13 cellular contexts compared by ENCODE assay signal in genomic region chr9:127923771-127924170, GRCh38. TPM values are rescaled to one million over a fixed set of nuclear protein-coding genes. Genes with fewer than 3 reads are reported as not detected.
DNase-seq lines count a peak whose midpoint lies in the region; TF ChIP-seq lines count a peak whose summit lies in the region.
"Had no signal": no experiment of that assay in that cellular context is flagged by ENCODE, and none has a peak within 500 bp of the region (broad histone marks: within the 10 kb centered on the region; RNA-seq: fewer than 3 reads in every experiment).

No MANE protein-coding gene starts in this region.

- TF ChIP-seq CTCF in fibroblast of pulmonary artery (IDR thresholded peaks at IDR 0.05; ENCODE audit: low read length, missing control alignments) (no peak), type B pancreatic cell (conservative IDR thresholded peaks at IDR 0.05) (no peak)

- H3K4me3 ChIP-seq in fibroblast of pulmonary artery (replicated peaks; ENCODE audit: low read depth, low read length), result no peak overlapping the region
- H3K4me3 ChIP-seq: gastroesophageal sphincter, transverse colon had no signal

- no peak for DNase-seq in activated naive CD4-positive, alpha-beta T cell treated with anti-CD3 and anti-CD28 coated beads, Interleukin-2, amount 10 ng/mL, durations not matched to agents 7 days and 5 days
- DNase-seq in activated naive CD4-positive, alpha-beta T cell treated with anti-CD3 and anti-CD28 coated beads for 36 hours, result no peak
- DNase-seq in SW 1271 (lab: John Stamatoyannopoulos, UW), result peak; percentile 51 to 76
- peak; percentile 73 for DNase-seq in fibroblast of pulmonary artery (ENCODE audit: low read depth)
- no peak for DNase-seq in type B pancreatic cell (ENCODE audit: extremely low spot score, unreplicated experiment)
- no peak for DNase-seq in activated naive CD8-positive, alpha-beta T cell treated with anti-CD3 and anti-CD28 coated beads for 36 hours
- DNase-seq in activated T-helper 2 cell treated with anti-CD3 and anti-CD28 coated beads, Interferon-gamma antibody, Interleukin-2, Interleukin-4, amounts not matched to agents 10 μg/mL and 5 μg/mL and 100 μg/mL, durations not matched to agents 14 hours and 24 hours and 36 hours (ENCODE audit: low spot score), result no peak
- no peak for DNase-seq in pons (ENCODE audit: low spot score)
- DNase-seq: activated effector memory CD4-positive, alpha-beta T cell treated with Interleukin-2 at 50 U/mL for 16 hours; KBM-7; NCI-H2029; transverse colon had no signal

- H3K27ac Mint-ChIP-seq in activated naive CD4-positive, alpha-beta T cell treated with anti-CD3 and anti-CD28 coated beads, Interleukin-2, amount 10 ng/mL, durations not matched to agents 7 days and 5 days, result peak overlapping the region; percentile 19
- H3K27ac Mint-ChIP-seq in activated naive CD4-positive, alpha-beta T cell treated with anti-CD3 and anti-CD28 coated beads for 36 hours, result no peak overlapping the region
- peak overlapping the region; percentile 65 for H3K27ac Mint-ChIP-seq in type B pancreatic cell
- H3K27ac Mint-ChIP-seq in activated naive CD8-positive, alpha-beta T cell treated with anti-CD3 and anti-CD28 coated beads for 36 hours, result no peak overlapping the region
- no peak overlapping the region for H3K27ac Mint-ChIP-seq in activated T-helper 2 cell treated with anti-CD3 and anti-CD28 coated beads, Interferon-gamma antibody, Interleukin-2, Interleukin-4, amounts not matched to agents 10 μg/mL and 5 μg/mL and 100 μg/mL, durations not matched to agents 14 hours and 24 hours and 36 hours

- no peak overlapping the region for H3K4me3 Mint-ChIP-seq in activated naive CD4-positive, alpha-beta T cell treated with anti-CD3 and anti-CD28 coated beads, Interleukin-2, amount 10 ng/mL, durations not matched to agents 7 days and 5 days
- H3K4me3 Mint-ChIP-seq in activated naive CD4-positive, alpha-beta T cell treated with anti-CD3 and anti-CD28 coated beads for 36 hours, result no peak overlapping the region
- no peak overlapping the region for H3K4me3 Mint-ChIP-seq in type B pancreatic cell
- no peak overlapping the region for H3K4me3 Mint-ChIP-seq in activated naive CD8-positive, alpha-beta T cell treated with anti-CD3 and anti-CD28 coated beads for 36 hours
- no peak overlapping the region for H3K4me3 Mint-ChIP-seq in activated T-helper 2 cell treated with anti-CD3 and anti-CD28 coated beads, Interferon-gamma antibody, Interleukin-2, Interleukin-4, amounts not matched to agents 10 μg/mL and 5 μg/mL and 100 μg/mL, durations not matched to agents 14 hours and 24 hours and 36 hours (ENCODE audit: low read depth)

- H3K36me3 Mint-ChIP-seq in activated naive CD4-positive, alpha-beta T cell treated with anti-CD3 and anti-CD28 coated beads, Interleukin-2, amount 10 ng/mL, durations not matched to agents 7 days and 5 days, result no peaks in the 10 kb centered on the region
- no peaks in the 10 kb centered on the region for H3K36me3 Mint-ChIP-seq in activated naive CD4-positive, alpha-beta T cell treated with anti-CD3 and anti-CD28 coated beads for 36 hours (ENCODE audit: low read depth)
- no peaks in the 10 kb centered on the region for H3K36me3 Mint-ChIP-seq in type B pancreatic cell
- H3K36me3 Mint-ChIP-seq in activated naive CD8-positive, alpha-beta T cell treated with anti-CD3 and anti-CD28 coated beads for 36 hours, result no peaks in the 10 kb centered on the region
- no peaks in the 10 kb centered on the region for H3K36me3 Mint-ChIP-seq in activated T-helper 2 cell treated with anti-CD3 and anti-CD28 coated beads, Interferon-gamma antibody, Interleukin-2, Interleukin-4, amounts not matched to agents 10 μg/mL and 5 μg/mL and 100 μg/mL, durations not matched to agents 14 hours and 24 hours and 36 hours (ENCODE audit: low read depth)

- H3K9me3 Mint-ChIP-seq in activated naive CD4-positive, alpha-beta T cell treated with anti-CD3 and anti-CD28 coated beads, Interleukin-2, amount 10 ng/mL, durations not matched to agents 7 days and 5 days, result no peaks in the 10 kb centered on the region
- H3K9me3 Mint-ChIP-seq in activated naive CD4-positive, alpha-beta T cell treated with anti-CD3 and anti-CD28 coated beads for 36 hours, result no peaks in the 10 kb centered on the region
- H3K9me3 Mint-ChIP-seq in type B pancreatic cell, result no peaks in the 10 kb centered on the region
- H3K9me3 Mint-ChIP-seq in activated naive CD8-positive, alpha-beta T cell treated with anti-CD3 and anti-CD28 coated beads for 36 hours, result no peaks in the 10 kb centered on the region
- H3K9me3 Mint-ChIP-seq in activated T-helper 2 cell treated with anti-CD3 and anti-CD28 coated beads, Interferon-gamma antibody, Interleukin-2, Interleukin-4, amounts not matched to agents 10 μg/mL and 5 μg/mL and 100 μg/mL, durations not matched to agents 14 hours and 24 hours and 36 hours, result no peaks in the 10 kb centered on the region

- intact Hi-C loops in activated naive CD4-positive, alpha-beta T cell treated with anti-CD3 and anti-CD28 coated beads for 36 hours (cut with micrococcal nuclease), result loop anchor here (5.0 kb wide), 1 partner anchor 421 kb away; no protein-coding TSS in a partner anchor
- intact Hi-C loops in activated T-helper 2 cell treated with anti-CD3 and anti-CD28 coated beads, Interferon-gamma antibody, Interleukin-2, Interleukin-4, amounts not matched to agents 10 μg/mL and 5 μg/mL and 100 μg/mL, durations not matched to agents 14 hours and 24 hours and 36 hours (cut with micrococcal nuclease), result no loop called here

- CTCF ChIA-PET in activated naive CD4-positive, alpha-beta T cell treated with anti-CD3 and anti-CD28 coated beads, Interleukin-2, amount 10 ng/mL, durations not matched to agents 7 days and 5 days (lab: Charles Lee), result interaction anchor here (0.8 to 3.3 kb wide), 4 partner anchors 54 to 333 kb away, joined by 3 to 33 read pairs (median 3); partner anchors contain the start of gene TOR2A
- CTCF ChIA-PET in activated naive CD4-positive, alpha-beta T cell treated with anti-CD3 and anti-CD28 coated beads for 36 hours (lab: Charles Lee), result interaction anchor here (0.7 to 3.8 kb wide), 3 partner anchors 38 to 189 kb away, joined by 3 to 20 read pairs (median 3); partner anchors contain the start of gene TOR2A

- H3K4me1 Mint-ChIP-seq in activated naive CD4-positive, alpha-beta T cell treated with anti-CD3 and anti-CD28 coated beads, Interleukin-2, amount 10 ng/mL, durations not matched to agents 7 days and 5 days, result peaks cover 41% of the 10 kb centered on the region
- H3K4me1 Mint-ChIP-seq in activated naive CD4-positive, alpha-beta T cell treated with anti-CD3 and anti-CD28 coated beads for 36 hours (ENCODE audit: low read depth), result peaks cover 22% of the 10 kb centered on the region
- H3K4me1 Mint-ChIP-seq in type B pancreatic cell (ENCODE audit: unreplicated experiment), result peaks cover 9% of the 10 kb centered on the region
- peaks cover 21% of the 10 kb centered on the region for H3K4me1 Mint-ChIP-seq in activated naive CD8-positive, alpha-beta T cell treated with anti-CD3 and anti-CD28 coated beads for 36 hours
- H3K4me1 Mint-ChIP-seq in activated T-helper 2 cell treated with anti-CD3 and anti-CD28 coated beads, Interferon-gamma antibody, Interleukin-2, Interleukin-4, amounts not matched to agents 10 μg/mL and 5 μg/mL and 100 μg/mL, durations not matched to agents 14 hours and 24 hours and 36 hours (ENCODE audit: low read depth), result peaks cover 22% of the 10 kb centered on the region

- H3K27me3 Mint-ChIP-seq in activated naive CD4-positive, alpha-beta T cell treated with anti-CD3 and anti-CD28 coated beads, Interleukin-2, amount 10 ng/mL, durations not matched to agents 7 days and 5 days, result peaks cover 79% of the 10 kb centered on the region
- H3K27me3 Mint-ChIP-seq in activated naive CD4-positive, alpha-beta T cell treated with anti-CD3 and anti-CD28 coated beads for 36 hours (ENCODE audit: low read depth), result peaks cover 6% of the 10 kb centered on the region
- H3K27me3 Mint-ChIP-seq in type B pancreatic cell, result peaks cover 47% of the 10 kb centered on the region
- H3K27me3 Mint-ChIP-seq in activated naive CD8-positive, alpha-beta T cell treated with anti-CD3 and anti-CD28 coated beads for 36 hours, result peaks cover 5% of the 10 kb centered on the region
- H3K27me3 Mint-ChIP-seq in activated T-helper 2 cell treated with anti-CD3 and anti-CD28 coated beads, Interferon-gamma antibody, Interleukin-2, Interleukin-4, amounts not matched to agents 10 μg/mL and 5 μg/mL and 100 μg/mL, durations not matched to agents 14 hours and 24 hours and 36 hours (ENCODE audit: low read depth), result peaks cover 20% of the 10 kb centered on the region

RNA-seq across cellular contexts. Expression of gene PIP5KL1, which starts 6.8 kb away (rescaled TPM):
- total RNA-seq in activated naive CD4-positive, alpha-beta T cell treated with anti-CD3 and anti-CD28 coated beads for 36 hours, result 1 to 10 TPM; 1.1 to 1.8 TPM
- total RNA-seq in type B pancreatic cell (ENCODE audit: low replicate concordance), result 5.8 and 9.4 TPM in 2 replicates
- 1 to 10 TPM; 2.3 to 3.2 TPM for total RNA-seq in activated naive CD8-positive, alpha-beta T cell treated with anti-CD3 and anti-CD28 coated beads for 36 hours
- 1.4 and 3.4 TPM in 2 replicates for total RNA-seq in activated T-helper 2 cell treated with anti-CD3 and anti-CD28 coated beads, Interferon-gamma antibody, Interleukin-2, Interleukin-4, amounts not matched to agents 10 μg/mL and 5 μg/mL and 100 μg/mL, durations not matched to agents 14 hours and 24 hours and 36 hours

RNA-seq across cellular contexts. Expression of gene ST6GALNAC4, which starts 6.9 kb away (rescaled TPM):
- 10 to 100 TPM; 22.3 to 24.6 TPM for total RNA-seq in activated naive CD4-positive, alpha-beta T cell treated with anti-CD3 and anti-CD28 coated beads for 36 hours
- total RNA-seq in type B pancreatic cell (ENCODE audit: low replicate concordance), result 11.9 and 17.5 TPM in 2 replicates
- 10 to 100 TPM; 45.3 to 51.2 TPM for total RNA-seq in activated naive CD8-positive, alpha-beta T cell treated with anti-CD3 and anti-CD28 coated beads for 36 hours
- total RNA-seq in activated T-helper 2 cell treated with anti-CD3 and anti-CD28 coated beads, Interferon-gamma antibody, Interleukin-2, Interleukin-4, amounts not matched to agents 10 μg/mL and 5 μg/mL and 100 μg/mL, durations not matched to agents 14 hours and 24 hours and 36 hours, result 25.6 and 28.7 TPM in 2 replicates

RNA-seq across cellular contexts. Expression of gene DPM2, which starts 13.9 kb away (rescaled TPM):
- total RNA-seq in activated naive CD4-positive, alpha-beta T cell treated with anti-CD3 and anti-CD28 coated beads for 36 hours, result 10 to 100 TPM; 41.6 to 43.4 TPM
- 41.6 and 56.3 TPM in 2 replicates for total RNA-seq in type B pancreatic cell (ENCODE audit: low replicate concordance)
- 10 to 100 TPM; 55.4 to 57.6 TPM for total RNA-seq in activated naive CD8-positive, alpha-beta T cell treated with anti-CD3 and anti-CD28 coated beads for 36 hours
- 55.7 and 57.4 TPM in 2 replicates for total RNA-seq in activated T-helper 2 cell treated with anti-CD3 and anti-CD28 coated beads, Interferon-gamma antibody, Interleukin-2, Interleukin-4, amounts not matched to agents 10 μg/mL and 5 μg/mL and 100 μg/mL, durations not matched to agents 14 hours and 24 hours and 36 hours

RNA-seq across cellular contexts. Expression of gene ST6GALNAC6, which starts 24.4 kb away (rescaled TPM):
- 10 to 100 TPM; 28.7 to 29.1 TPM for total RNA-seq in activated naive CD4-positive, alpha-beta T cell treated with anti-CD3 and anti-CD28 coated beads for 36 hours
- total RNA-seq in type B pancreatic cell (ENCODE audit: low replicate concordance), result 19.8 and 32.6 TPM in 2 replicates
- 10 to 100 TPM; 44.5 to 45.1 TPM for total RNA-seq in activated naive CD8-positive, alpha-beta T cell treated with anti-CD3 and anti-CD28 coated beads for 36 hours
- total RNA-seq in activated T-helper 2 cell treated with anti-CD3 and anti-CD28 coated beads, Interferon-gamma antibody, Interleukin-2, Interleukin-4, amounts not matched to agents 10 μg/mL and 5 μg/mL and 100 μg/mL, durations not matched to agents 14 hours and 24 hours and 36 hours, result 60.3 and 60.7 TPM in 2 replicates

RNA-seq across cellular contexts. Expression of gene AK1, which starts 46.3 kb away (rescaled TPM):
- total RNA-seq in activated naive CD4-positive, alpha-beta T cell treated with anti-CD3 and anti-CD28 coated beads for 36 hours, result 10 to 100 TPM; 11.8 to 11.9 TPM
- 35.2 and 59.8 TPM in 2 replicates for total RNA-seq in type B pancreatic cell (ENCODE audit: low replicate concordance)
- total RNA-seq in activated naive CD8-positive, alpha-beta T cell treated with anti-CD3 and anti-CD28 coated beads for 36 hours, result 10 to 100 TPM in 1 of 2 experiments, 1 to 10 TPM in 1; 9.9 to 11.7 TPM
- total RNA-seq in activated T-helper 2 cell treated with anti-CD3 and anti-CD28 coated beads, Interferon-gamma antibody, Interleukin-2, Interleukin-4, amounts not matched to agents 10 μg/mL and 5 μg/mL and 100 μg/mL, durations not matched to agents 14 hours and 24 hours and 36 hours, result 19.6 and 21.0 TPM in 2 replicates

Comparison
In these comparisons a context has a peak if more than half of its experiments do, and no peak if none do; other contexts are left out.
1. H3K27ac Mint-ChIP-seq: peak in activated naive CD4-positive, alpha-beta T cell treated with anti-CD3 and anti-CD28 coated beads, Interleukin-2, amount 10 ng/mL, durations not matched to agents 7 days and 5 days (single experiment) and type B pancreatic cell (single experiment); none in activated naive CD4-positive, alpha-beta T cell treated with anti-CD3 and anti-CD28 coated beads for 36 hours (single experiment), activated naive CD8-positive, alpha-beta T cell treated with anti-CD3 and anti-CD28 coated beads for 36 hours (single experiment) and activated T-helper 2 cell treated with anti-CD3 and anti-CD28 coated beads, Interferon-gamma antibody, Interleukin-2, Interleukin-4, amounts not matched to agents 10 μg/mL and 5 μg/mL and 100 μg/mL, durations not matched to agents 14 hours and 24 hours and 36 hours (single experiment).
2. DNase-seq: peak in SW 1271 (2 of 2) and fibroblast of pulmonary artery (single experiment); none in activated naive CD4-positive, alpha-beta T cell treated with anti-CD3 and anti-CD28 coated beads, Interleukin-2, amount 10 ng/mL, durations not matched to agents 7 days and 5 days (single experiment), activated naive CD4-positive, alpha-beta T cell treated with anti-CD3 and anti-CD28 coated beads for 36 hours (single experiment), type B pancreatic cell (single experiment), activated naive CD8-positive, alpha-beta T cell treated with anti-CD3 and anti-CD28 coated beads for 36 hours (single experiment), activated T-helper 2 cell treated with anti-CD3 and anti-CD28 coated beads, Interferon-gamma antibody, Interleukin-2, Interleukin-4, amounts not matched to agents 10 μg/mL and 5 μg/mL and 100 μg/mL, durations not matched to agents 14 hours and 24 hours and 36 hours (single experiment) and pons (single experiment).